Comparison of ENCODE assay signal across 33 cellular contexts in the genomic region with DNA sequence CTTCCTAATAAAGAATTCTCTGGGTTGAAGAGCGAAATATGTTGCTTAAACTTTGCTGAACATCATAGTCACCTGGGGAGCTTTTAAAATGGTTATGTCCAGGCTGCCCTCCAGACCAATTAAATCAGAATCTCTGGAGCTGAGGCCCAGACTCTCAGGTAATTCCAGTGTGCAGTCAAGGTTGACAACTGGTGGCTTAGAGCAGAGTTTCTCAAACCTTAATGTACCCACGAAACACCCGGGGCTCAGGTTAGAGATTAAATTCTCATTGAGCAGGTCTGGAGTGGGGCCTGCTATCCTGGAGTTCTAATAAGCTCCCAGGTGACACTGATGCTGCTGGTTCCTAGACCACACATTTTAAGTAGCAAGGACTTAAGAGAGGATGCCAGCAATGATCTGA.
"Had no signal": no experiment of that assay in that cellular context is flagged by ENCODE, and none has a peak within 500 bp of the region (broad histone marks: within the 10 kb centered on the region; RNA-seq: fewer than 3 reads in every experiment).

No MANE protein-coding gene starts in this region.

- H3K4me3 ChIP-seq: adrenal gland, body of pancreas, breast epithelium, PC-9 had no signal

- ATAC-seq: activated CD4-positive, alpha-beta T cell treated with anti-CD3 and anti-CD28 coated beads for 36 hours; activated CD4-positive, CD25-positive, alpha-beta regulatory T cell treated with anti-CD3 and anti-CD28 coated beads, Interleukin-2, amount 50 U/mL, for 24 hours; activated naive CD4-positive, alpha-beta T cell treated with anti-CD3 and anti-CD28 coated beads, Interleukin-2, amount 50 U/mL, for 72 hours; activated T-cell treated with anti-CD3 and anti-CD28 coated beads, Interleukin-2, amount 50 U/mL, for 4 hours; body of pancreas; WTC11 had no signal

- H3K9me3 ChIP-seq: adrenal gland, body of pancreas, breast epithelium had no signal

- H3K27ac ChIP-seq: adrenal gland, body of pancreas, breast epithelium, PC-9, RWPE1 had no signal

- H3K9me3 Mint-ChIP-seq: activated CD4-positive, alpha-beta memory T cell treated with anti-CD3 and anti-CD28 coated beads for 36 hours; activated naive CD4-positive, alpha-beta T cell treated with anti-CD3 and anti-CD28 coated beads for 36 hours; activated naive CD4-positive, alpha-beta T cell treated with anti-CD3 and anti-CD28 coated beads, Interleukin-2, amount 50 U/mL, for 72 hours; activated T-cell treated with anti-CD3 and anti-CD28 coated beads, Interleukin-2, amount 50 U/mL, for 4 hours; activated T-helper 1 cell treated with anti-CD3 and anti-CD28 coated beads, Interleukin-12 subunit alpha, Interleukin-12 subunit beta, Interleukin-2, Interleukin-4 antibody, amounts not matched to agents 30 ng/mL and 10 ng/mL and 1 ng/mL, durations not matched to agents 14 hours and 24 hours and 36 hours; WTC11 had no signal

- H3K27me3 Mint-ChIP-seq: activated CD4-positive, alpha-beta memory T cell treated with anti-CD3 and anti-CD28 coated beads for 36 hours; activated CD4-positive, alpha-beta T cell treated with anti-CD3 and anti-CD28 coated beads for 36 hours had no signal

- H3K27me3 ChIP-seq: adrenal gland, body of pancreas, breast epithelium had no signal

- H3K36me3 ChIP-seq: adrenal gland, breast epithelium had no signal

- H3K27ac Mint-ChIP-seq: activated CD4-positive, alpha-beta memory T cell treated with anti-CD3 and anti-CD28 coated beads for 36 hours; activated CD4-positive, alpha-beta T cell treated with anti-CD3 and anti-CD28 coated beads for 36 hours; activated naive CD4-positive, alpha-beta T cell treated with anti-CD3 and anti-CD28 coated beads for 36 hours; activated naive CD4-positive, alpha-beta T cell treated with anti-CD3 and anti-CD28 coated beads, Interleukin-2, amount 50 U/mL, for 72 hours; activated T-helper 1 cell treated with anti-CD3 and anti-CD28 coated beads, Interleukin-12 subunit alpha, Interleukin-12 subunit beta, Interleukin-2, Interleukin-4 antibody, amounts not matched to agents 30 ng/mL and 10 ng/mL and 1 ng/mL, durations not matched to agents 14 hours and 24 hours and 36 hours; WTC11 had no signal

- DNase-seq: activated CD4-positive, alpha-beta memory T cell treated with anti-CD3 and anti-CD28 coated beads for 36 hours; activated CD4-positive, alpha-beta T cell treated with anti-CD3 and anti-CD28 coated beads for 36 hours; activated CD4-positive, alpha-beta T cell treated with anti-CD3 and anti-CD28 coated beads, Interleukin-2, amount 50 U/mL, for 1 hour; activated CD8-positive, alpha-beta memory T cell treated with anti-CD3 and anti-CD28 coated beads, Interleukin-2, amount 50 U/mL, for 4 hours; activated gamma-delta T cell treated with Interleukin-2 at 50 U/mL for 16 hours; activated naive CD4-positive, alpha-beta T cell treated with anti-CD3 and anti-CD28 coated beads for 36 hours; activated T-cell treated with anti-CD3 and anti-CD28 coated beads for 4 hours; activated T-cell treated with anti-CD3 and anti-CD28 coated beads, Interleukin-2, amount 50 U/mL, for 4 hours; adrenal gland; body of pancreas; caudate nucleus; cerebellar nuclear complex; Karpas-422; KBM-7; NCI-H1048; NCI-H1105 treated with DMSO at 0.1 percent for 48 hours; NCI-H1436; NCI-H1694; NCI-H1930; NCI-H2081 treated with DMSO at 0.1 percent for 48 hours; NCI-H226; NCI-H446 treated with DMSO at 0.1 percent for 48 hours; NCI-H524; NCI-H82; PC-9; Right ventricle myocardium superior; SW 1271 had no signal

- H3K4me3 Mint-ChIP-seq: activated CD4-positive, alpha-beta memory T cell treated with anti-CD3 and anti-CD28 coated beads for 36 hours; activated CD4-positive, alpha-beta T cell treated with anti-CD3 and anti-CD28 coated beads for 36 hours; activated naive CD4-positive, alpha-beta T cell treated with anti-CD3 and anti-CD28 coated beads for 36 hours; activated T-cell treated with anti-CD3 and anti-CD28 coated beads, Interleukin-2, amount 50 U/mL, for 4 hours; activated T-helper 1 cell treated with anti-CD3 and anti-CD28 coated beads, Interleukin-12 subunit alpha, Interleukin-12 subunit beta, Interleukin-2, Interleukin-4 antibody, amounts not matched to agents 30 ng/mL and 10 ng/mL and 1 ng/mL, durations not matched to agents 14 hours and 24 hours and 36 hours; WTC11 had no signal

- H3K4me1 ChIP-seq: adrenal gland, body of pancreas, breast epithelium had no signal

- H3K36me3 Mint-ChIP-seq: activated naive CD4-positive, alpha-beta T cell treated with anti-CD3 and anti-CD28 coated beads, Interleukin-2, amount 50 U/mL, for 72 hours; WTC11 had no signal
